In the genomic region with DNA sequence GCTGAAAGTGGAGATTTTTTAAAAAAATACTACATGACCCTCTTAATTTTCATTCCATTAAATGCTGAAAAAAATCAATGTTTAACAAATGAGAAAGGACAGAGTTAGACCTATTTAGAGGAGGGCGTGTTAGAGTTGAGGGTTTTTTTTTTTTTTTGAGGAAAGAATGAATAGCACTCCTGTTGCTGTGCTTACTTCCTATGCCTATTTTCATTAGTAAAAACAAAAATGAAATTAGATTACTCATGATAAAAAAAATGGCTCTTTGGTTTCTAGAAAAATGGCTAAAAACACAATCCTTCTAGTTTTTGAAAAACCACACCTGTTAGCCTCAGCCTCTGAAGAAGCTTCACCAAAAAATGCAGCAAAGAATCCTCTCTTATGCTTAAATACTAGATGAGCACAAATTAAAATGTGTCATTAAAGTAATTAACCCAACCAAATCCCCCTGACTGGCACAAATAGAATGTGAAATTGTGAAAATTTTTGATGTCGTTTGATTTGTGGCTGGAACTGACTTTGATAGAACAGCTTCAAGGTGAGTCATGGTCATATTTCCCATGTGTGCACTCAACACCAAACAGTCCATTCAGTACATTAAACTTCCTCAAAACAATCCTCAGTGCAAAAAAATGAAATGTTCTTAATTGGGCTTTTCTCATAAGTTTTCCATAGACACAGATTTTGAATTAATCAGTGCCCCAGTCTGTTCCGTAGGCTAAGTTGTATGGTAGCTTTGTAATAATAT, we compare ENCODE assay signal across 19 cellular contexts.
DNase-seq lines count a peak whose midpoint lies in the region; ATAC-seq and TF ChIP-seq lines count a peak whose summit lies in the region.
"Had no signal": no experiment of that assay in that cellular context is flagged by ENCODE, and none has a peak within 500 bp of the region (broad histone marks: within the 10 kb centered on the region; RNA-seq: fewer than 3 reads in every experiment).

No MANE protein-coding gene starts in this region.

- no peaks in the 10 kb centered on the region for H3K79me2 ChIP-seq in PC-3 (ENCODE audit: low read length)

- H3K27me3 Mint-ChIP-seq in activated CD8-positive, alpha-beta memory T cell treated with anti-CD3 and anti-CD28 coated beads, Interleukin-2, amount 10 ng/mL, durations not matched to agents 7 days and 5 days = peaks cover 14% of the 10 kb centered on the region

- no peak overlapping the region for H3K4ac ChIP-seq in neuronal stem cell (ENCODE audit: low read length)

- no peak overlapping the region for H4K8ac ChIP-seq in neuronal stem cell (ENCODE audit: low read depth, low read length)

- CTCF ChIA-PET in activated CD8-positive, alpha-beta memory T cell treated with anti-CD3 and anti-CD28 coated beads, Interleukin-2, amount 10 ng/mL, durations not matched to agents 7 days and 5 days (lab: Charles Lee) = no interaction called here
- CTCF ChIA-PET in PC-3 (lab: Charles Lee) = interaction anchor here (0.5 kb wide), 1 partner anchor 124 kb away, joined by 5 read pairs; no protein-coding TSS in a partner anchor

- TF ChIP-seq CTCF in PC-3 (conservative IDR thresholded peaks at IDR 0.05; ENCODE audit: low read depth, low read length) (no peak), adrenal gland (IDR thresholded peaks at IDR 0.05) (no peak)

- H2AK5ac ChIP-seq in neuronal stem cell (ENCODE audit: low read depth, low read length) = no peak overlapping the region

- no peak for DNase-seq in activated CD8-positive, alpha-beta memory T cell treated with anti-CD3 and anti-CD28 coated beads, Interleukin-2, amount 10 ng/mL, durations not matched to agents 7 days and 5 days
- DNase-seq in activated CD8-positive, alpha-beta memory T cell treated with anti-CD3 and anti-CD28 coated beads for 24 hours = no peak
- DNase-seq in PC-3 (peak; percentile 27), kidney tubule cell (ENCODE audit: low spot score) (peak; percentile 11), neuronal stem cell (ENCODE audit: low spot score) (no peak), adrenal gland (no peak)
- DNase-seq: CD4-positive, alpha-beta T cell; effector memory CD8-positive, alpha-beta T cell; H9; MV-4-11; NCI-H1930; ovary; right cardiac atrium; SW 1271 had no signal

- no peak overlapping the region for H3K23ac ChIP-seq in neuronal stem cell (ENCODE audit: low read depth, low read length, poor library complexity)

- no TSS peak for BruUV-seq in PC-3 (replicated peaks; lab: Mats Ljungman, UMichigan)

- H2BK5ac ChIP-seq in neuronal stem cell (ENCODE audit: low read length) = no peak overlapping the region

- no peak overlapping the region for H3K4me3 Mint-ChIP-seq in activated CD8-positive, alpha-beta memory T cell treated with anti-CD3 and anti-CD28 coated beads, Interleukin-2, amount 10 ng/mL, durations not matched to agents 7 days and 5 days
- H3K4me3 Mint-ChIP-seq: CD4-positive, alpha-beta T cell; effector memory CD8-positive, alpha-beta T cell; H9; IgD-negative memory B cell; memory B cell had no signal

- no peak for TF ChIP-seq POLR2A in adrenal gland (IDR thresholded peaks at IDR 0.05)

- peaks cover 23% of the 10 kb centered on the region for H3K4me1 Mint-ChIP-seq in activated CD8-positive, alpha-beta memory T cell treated with anti-CD3 and anti-CD28 coated beads, Interleukin-2, amount 10 ng/mL, durations not matched to agents 7 days and 5 days
- H3K4me1 Mint-ChIP-seq: H9, IgD-negative memory B cell, memory B cell had no signal

- peak; percentile 67 for ATAC-seq in activated CD8-positive, alpha-beta memory T cell treated with anti-CD3 and anti-CD28 coated beads, Interleukin-2, amount 10 ng/mL, durations not matched to agents 7 days and 5 days
- ATAC-seq in GM19468 (IDR thresholded peaks at IDR 0.05; ENCODE audit: extremely low read depth, unreplicated experiment) (peak; percentile 30), PC-3 (peak; percentile 39; the same call in 1 of the 2 replicates), GM18519 (IDR thresholded peaks at IDR 0.05; ENCODE audit: low FRiP score, unreplicated experiment) (no peak)
- ATAC-seq: effector memory CD8-positive, alpha-beta T cell; right cardiac atrium had no signal

- H3K4me2 ChIP-seq in PC-3 (ENCODE audit: low read length) (no peak overlapping the region), neuronal stem cell (ENCODE audit: insufficient read depth, low read length, poor library complexity, severe bottlenecking) (no peak overlapping the region)

- H2BK120ac ChIP-seq in neuronal stem cell (ENCODE audit: low read depth, low read length) = no peak overlapping the region

- H3K36me3 ChIP-seq in PC-3 (ENCODE audit: low read depth, low read length) (no peaks in the 10 kb centered on the region), neuronal stem cell (replicated peaks in 1 of 2; ENCODE audit: control insufficient read depth in 2 of 2, insufficient read depth in 2 of 2, low read length in 2 of 2) (no peaks in the 10 kb centered on the region), adrenal gland (replicated peaks in 1 of 2) (no peaks in the 10 kb centered on the region)
- H3K36me3 ChIP-seq: ascending aorta, ovary had no signal

- H3F3A ChIP-seq in PC-3 (ENCODE audit: low read length, unreplicated experiment) = no peaks in the 10 kb centered on the region

- H2BK12ac ChIP-seq in neuronal stem cell (ENCODE audit: low read length) = no peak overlapping the region

- H3K79me1 ChIP-seq in neuronal stem cell (ENCODE audit: low read depth, low read length) = no peaks in the 10 kb centered on the region

- H4K91ac ChIP-seq in neuronal stem cell (ENCODE audit: low read depth, low read length, poor library complexity) = no peak overlapping the region

- H3K9me2 ChIP-seq in PC-3 (replicated peaks; ENCODE audit: low read length) = no peaks in the 10 kb centered on the region

- no peak overlapping the region for H3K18ac ChIP-seq in neuronal stem cell (ENCODE audit: low read length)

- H3K36me3 Mint-ChIP-seq in activated CD8-positive, alpha-beta memory T cell treated with anti-CD3 and anti-CD28 coated beads, Interleukin-2, amount 10 ng/mL, durations not matched to agents 7 days and 5 days = no peaks in the 10 kb centered on the region
- H3K36me3 Mint-ChIP-seq: IgD-negative memory B cell, memory B cell had no signal

- H3K9ac ChIP-seq in PC-3 (ENCODE audit: low read length) = no peak overlapping the region
- no peak overlapping the region for H3K9ac ChIP-seq in neuronal stem cell (ENCODE audit: low read depth, low read length, poor library complexity)

- H2AFZ ChIP-seq in PC-3 (ENCODE audit: low read length) (no peak overlapping the region), neuronal stem cell (ENCODE audit: low read length) (no peak overlapping the region)

- no peaks in the 10 kb centered on the region for H4K20me1 ChIP-seq in PC-3 (ENCODE audit: low read length)

- H2BK15ac ChIP-seq in neuronal stem cell (ENCODE audit: low read length) = no peak overlapping the region

- no peaks in the 10 kb centered on the region for H3K9me3 Mint-ChIP-seq in activated CD8-positive, alpha-beta memory T cell treated with anti-CD3 and anti-CD28 coated beads, Interleukin-2, amount 10 ng/mL, durations not matched to agents 7 days and 5 days (ENCODE audit: low read depth)
- H3K9me3 Mint-ChIP-seq: CD4-positive, alpha-beta T cell; H9; IgD-negative memory B cell; memory B cell had no signal

- H3K27ac Mint-ChIP-seq in activated CD8-positive, alpha-beta memory T cell treated with anti-CD3 and anti-CD28 coated beads, Interleukin-2, amount 10 ng/mL, durations not matched to agents 7 days and 5 days = peak overlapping the region; percentile 65
- H3K27ac Mint-ChIP-seq: CD4-positive, alpha-beta T cell; effector memory CD8-positive, alpha-beta T cell; H9; IgD-negative memory B cell; memory B cell had no signal

- H3K14ac ChIP-seq in neuronal stem cell (ENCODE audit: low read length) = no peak overlapping the region

- no peak overlapping the region for H3K4me3 ChIP-seq in PC-3 (ENCODE audit: low read length)
- no peak overlapping the region for H3K4me3 ChIP-seq in neuronal stem cell (ENCODE audit: low read length in 2 of 2)
- no peak overlapping the region for H3K4me3 ChIP-seq in adrenal gland
- H3K4me3 ChIP-seq: ascending aorta, ovary had no signal

- intact Hi-C loops in PC-3 (cut with micrococcal nuclease) (no loop called here), adrenal gland (cut with DNase I) (no loop called here)

- H3K27me3 ChIP-seq in PC-3 (ENCODE audit: low read length) = no peaks in the 10 kb centered on the region
- no peaks in the 10 kb centered on the region for H3K27me3 ChIP-seq in neuronal stem cell (ENCODE audit: control insufficient read depth in 3 of 3, insufficient read depth in 3 of 3, low read depth in 1 of 3, low read length in 3 of 3)
- no peaks in the 10 kb centered on the region for H3K27me3 ChIP-seq in adrenal gland
- H3K27me3 ChIP-seq: ascending aorta, ovary had no signal

- 100% methylated on average over 1 of the region's 3 CpGs; no CpG with 5 or more reads in 1 of the 2 donors for WGBS in neuronal stem cell (ENCODE audit: extremely low coverage in 2 of 2, insufficient read length in 2 of 2, insufficient replicate concordance in 1 of 2), 2 donors
- 79 to 85% (median 81%) methylated on average over 3 of the region's 3 CpGs for WGBS in adrenal gland, 4 donors

- POLR2A ChIA-PET in PC-3 (lab: Charles Lee; ENCODE audit: unreplicated experiment) = no interaction called here

- H3K9me3 ChIP-seq in PC-3 (ENCODE audit: low read length) = no peaks in the 10 kb centered on the region
- no peaks in the 10 kb centered on the region for H3K9me3 ChIP-seq in neuronal stem cell (replicated peaks in 1 of 2; ENCODE audit: control insufficient read depth in 2 of 2, insufficient read depth in 1 of 2, low read depth in 1 of 2, low read length in 2 of 2)
- H3K9me3 ChIP-seq in adrenal gland (replicated peaks in 1 of 3) = no peaks in the 10 kb centered on the region
- H3K9me3 ChIP-seq: ascending aorta, ovary had no signal

- H3K27ac ChIP-seq in PC-3 (ENCODE audit: low read length) (no peak overlapping the region), neuronal stem cell (replicated peaks; ENCODE audit: low read length) (no peak overlapping the region), adrenal gland (no peak overlapping the region)
- H3K27ac ChIP-seq: ascending aorta, ovary had no signal

- H3K4me1 ChIP-seq in PC-3 (ENCODE audit: insufficient read depth, low read length) = peaks cover 10% of the 10 kb centered on the region; the same call in 1 of the 2 replicates
- peaks cover 0 to 5% of the 10 kb centered on the region in 2 donors for H3K4me1 ChIP-seq in neuronal stem cell (ENCODE audit: control insufficient read depth in 2 of 2, insufficient read depth in 1 of 2, low read depth in 1 of 2, low read length in 2 of 2)
- no peaks in the 10 kb centered on the region for H3K4me1 ChIP-seq in adrenal gland (replicated peaks in 1 of 2)
- H3K4me1 ChIP-seq: ascending aorta had no signal

Comparison
In these comparisons a context has a peak if more than half of its experiments do, and no peak if none do; other contexts are left out.
1. DNase-seq: peak in PC-3 (single experiment) and kidney tubule cell (single experiment); none in activated CD8-positive, alpha-beta memory T cell treated with anti-CD3 and anti-CD28 coated beads, Interleukin-2, amount 10 ng/mL, durations not matched to agents 7 days and 5 days (single experiment), activated CD8-positive, alpha-beta memory T cell treated with anti-CD3 and anti-CD28 coated beads for 24 hours (single experiment), neuronal stem cell (single experiment) and adrenal gland (0 of 7).